ENCODE assay signal across 15 cellular contexts in genomic region chr1:73034255-73034654, GRCh38.
DNase-seq lines count a peak whose midpoint lies in the region; ATAC-seq and TF ChIP-seq lines count a peak whose summit lies in the region.
"Had no signal": no experiment of that assay in that cellular context is flagged by ENCODE, and none has a peak within 500 bp of the region (broad histone marks: within the 10 kb centered on the region; RNA-seq: fewer than 3 reads in every experiment).

No MANE protein-coding gene starts in this region.

- H3K79me2 ChIP-seq in H9 (ENCODE audit: insufficient read depth, low read length) (no peaks in the 10 kb centered on the region), PC-3 (ENCODE audit: low read length) (no peaks in the 10 kb centered on the region)

- no CpG with 5 or more reads among the region's 4 CpGs for WGBS in H9 (ENCODE audit: extremely low coverage, insufficient read length, low lambda C conversion rate)
- no CpG with 5 or more reads among the region's 4 CpGs for WGBS in neuronal stem cell (ENCODE audit: extremely low coverage in 2 of 2, insufficient read length in 2 of 2, insufficient replicate concordance in 1 of 2), 2 donors

- H3K27me3 ChIP-seq in H9 (ENCODE audit: insufficient read depth, low read length) (no peaks in the 10 kb centered on the region), iPS-20b (ENCODE audit: insufficient read depth, low read length) (no peaks in the 10 kb centered on the region), neuronal stem cell (ENCODE audit: control insufficient read depth in 3 of 3, insufficient read depth in 3 of 3, low read depth in 1 of 3, low read length in 3 of 3) (no peaks in the 10 kb centered on the region), PC-3 (ENCODE audit: low read length) (peaks cover 5% of the 10 kb centered on the region; the same call in 1 of the 2 replicates)
- H3K27me3 ChIP-seq: BE2C had no signal

- H2BK12ac ChIP-seq in H9 (ENCODE audit: insufficient read length, low read depth, low read length) (no peak overlapping the region), neuronal stem cell (ENCODE audit: low read length) (no peak overlapping the region)

- H3K4me2 ChIP-seq in H9 (ENCODE audit: insufficient read depth, insufficient read length, low read length) (no peak overlapping the region), neuronal stem cell (ENCODE audit: insufficient read depth, low read length, poor library complexity, severe bottlenecking) (no peak overlapping the region), PC-3 (ENCODE audit: low read length) (no peak overlapping the region)

- TF ChIP-seq CTCF in H9 (conservative IDR thresholded peaks at IDR 0.05) (no peak), WTC11 (IDR thresholded peaks at IDR 0.05) (no peak), coronary artery (IDR thresholded peaks at IDR 0.05) (no peak), PC-3 (conservative IDR thresholded peaks at IDR 0.05; ENCODE audit: low read depth, low read length) (no peak)

- no peak overlapping the region for H2BK15ac ChIP-seq in H9 (ENCODE audit: low read depth, low read length)
- no peak overlapping the region for H2BK15ac ChIP-seq in neuronal stem cell (ENCODE audit: low read length)

- H3K4me3 Mint-ChIP-seq in H9 (peak overlapping the region in 1 of 2 experiments; percentile 13; a peak in 1 of 5 replicates), WTC11 (no peak overlapping the region)
- H3K4me3 Mint-ChIP-seq: CD4-positive, alpha-beta memory T cell; HFFc6 had no signal

- no peaks in the 10 kb centered on the region for H3K27me3 Mint-ChIP-seq in H9 (ENCODE audit: low read depth)
- no peaks in the 10 kb centered on the region for H3K27me3 Mint-ChIP-seq in WTC11 (ENCODE audit: low read depth)
- H3K27me3 Mint-ChIP-seq: CD4-positive, alpha-beta memory T cell had no signal

- H3K4ac ChIP-seq in H9 (ENCODE audit: low read depth, low read length) = no peak overlapping the region
- H3K4ac ChIP-seq in neuronal stem cell (ENCODE audit: low read length) = no peak overlapping the region

- H3K9me2 ChIP-seq in PC-3 (replicated peaks; ENCODE audit: low read length) = no peaks in the 10 kb centered on the region

- H2AK5ac ChIP-seq in H9 (ENCODE audit: insufficient read length, low read length) (no peak overlapping the region), neuronal stem cell (ENCODE audit: low read depth, low read length) (no peak overlapping the region)

- H2BK20ac ChIP-seq in H9 (ENCODE audit: low read depth, low read length, poor library complexity, severe bottlenecking) = no peak overlapping the region

- no peak overlapping the region for H3K27ac ChIP-seq in H9 (ENCODE audit: insufficient read length, low read depth, low read length)
- no peak overlapping the region for H3K27ac ChIP-seq in iPS-20b (ENCODE audit: low read length)
- H3K27ac ChIP-seq in neuronal stem cell (replicated peaks; ENCODE audit: low read length) = no peak overlapping the region
- H3K27ac ChIP-seq in coronary artery = no peak overlapping the region
- H3K27ac ChIP-seq in PC-3 (ENCODE audit: low read length) = no peak overlapping the region
- H3K27ac ChIP-seq: C4-2B had no signal

- no peak overlapping the region for H4K5ac ChIP-seq in H9 (ENCODE audit: insufficient read length, low read depth, low read length)

- H3K23ac ChIP-seq in H9 (ENCODE audit: insufficient read length, low read depth, low read length) = no peak overlapping the region
- no peak overlapping the region for H3K23ac ChIP-seq in neuronal stem cell (ENCODE audit: low read depth, low read length, poor library complexity)

- H3K27ac Mint-ChIP-seq in H9 (peak overlapping the region in 2 of 3 experiments; percentile 64 to 92; a peak in 3 of 7 replicates), WTC11 (peak overlapping the region; percentile 96)
- H3K27ac Mint-ChIP-seq: CD4-positive, alpha-beta memory T cell; HFFc6 had no signal

- H3K4me1 ChIP-seq in H9 (ENCODE audit: insufficient read depth, low read length) (peaks cover 14% of the 10 kb centered on the region; the same call in 1 of the 2 replicates), iPS-20b (ENCODE audit: insufficient read depth, low read length) (peaks cover 28% of the 10 kb centered on the region), neuronal stem cell (ENCODE audit: control insufficient read depth in 2 of 2, insufficient read depth in 1 of 2, low read depth in 1 of 2, low read length in 2 of 2) (peaks cover 0 to 6% of the 10 kb centered on the region in 2 donors), PC-3 (ENCODE audit: insufficient read depth, low read length) (no peaks in the 10 kb centered on the region)
- H3K4me1 ChIP-seq: BE2C had no signal

- BruUV-seq in PC-3 (replicated peaks; lab: Mats Ljungman, UMichigan) = no TSS peak

- DNase-seq in H9 (no peak), WTC11 (ENCODE audit: low spot score) (no peak), neuronal stem cell (ENCODE audit: low spot score) (no peak), coronary artery (ENCODE audit: low spot score) (no peak), PC-3 (no peak)
- no peak for DNase-seq in stimulated activated CD4-positive, alpha-beta T cell treated with anti-CD3 and anti-CD28 coated beads, Interleukin-2, amount 100 ng/mL, for 24 hours
- DNase-seq: BE2C; CD4-positive, alpha-beta memory T cell; DMS79; GOT3; HCEC 1CT; HFFc6; IMR-90 had no signal

- CTCF ChIA-PET in WTC11 (lab: Charles Lee) (no interaction called here), PC-3 (lab: Charles Lee) (no interaction called here)

- H3K14ac ChIP-seq in H9 (ENCODE audit: insufficient read depth, low read length) = no peak overlapping the region
- no peak overlapping the region for H3K14ac ChIP-seq in neuronal stem cell (ENCODE audit: low read length)

- no peaks in the 10 kb centered on the region for H3F3A ChIP-seq in PC-3 (ENCODE audit: low read length, unreplicated experiment)

- no peak overlapping the region for H3K18ac ChIP-seq in H9 (ENCODE audit: insufficient read length, low read depth, low read length)
- H3K18ac ChIP-seq in neuronal stem cell (ENCODE audit: low read length) = no peak overlapping the region

- intact Hi-C loops in PC-3 (cut with micrococcal nuclease) = no loop called here

- no peaks in the 10 kb centered on the region for H3K36me3 ChIP-seq in iPS-20b (ENCODE audit: insufficient read depth, low read depth, low read length)
- no peaks in the 10 kb centered on the region for H3K36me3 ChIP-seq in neuronal stem cell (replicated peaks in 1 of 2; ENCODE audit: control insufficient read depth in 2 of 2, insufficient read depth in 2 of 2, low read length in 2 of 2)
- H3K36me3 ChIP-seq in PC-3 (ENCODE audit: low read depth, low read length) = no peaks in the 10 kb centered on the region
- H3K36me3 ChIP-seq: BE2C had no signal

- H3K79me1 ChIP-seq in H9 (ENCODE audit: insufficient read depth, low read depth, low read length, poor library complexity, severe bottlenecking) (no peaks in the 10 kb centered on the region), neuronal stem cell (ENCODE audit: low read depth, low read length) (no peaks in the 10 kb centered on the region)

- H3K9me3 Mint-ChIP-seq in H9 (no peaks in the 10 kb centered on the region), WTC11 (no peaks in the 10 kb centered on the region)

- no peaks in the 10 kb centered on the region for H3K23me2 ChIP-seq in H9 (ENCODE audit: insufficient read length, low read depth, low read length, poor library complexity, severe bottlenecking)

- peak; percentile 70 for ATAC-seq in WTC11
- ATAC-seq in PC-3 = no peak

- no peak overlapping the region for H3K4me3 ChIP-seq in iPS-20b (ENCODE audit: low read length)
- no peak overlapping the region for H3K4me3 ChIP-seq in neuronal stem cell (ENCODE audit: low read length in 2 of 2)
- H3K4me3 ChIP-seq in coronary artery = no peak overlapping the region
- H3K4me3 ChIP-seq in PC-3 (ENCODE audit: low read length) = no peak overlapping the region

- H2BK120ac ChIP-seq in H9 (ENCODE audit: low read depth, low read length, poor library complexity, severe bottlenecking) (no peak overlapping the region), neuronal stem cell (ENCODE audit: low read depth, low read length) (no peak overlapping the region)

- H3K36me3 Mint-ChIP-seq in H9 (ENCODE audit: insufficient read depth in 1 of 3, low read depth in 3 of 3) (no peaks in the 10 kb centered on the region), WTC11 (no peaks in the 10 kb centered on the region)
- H3K36me3 Mint-ChIP-seq: CD4-positive, alpha-beta memory T cell had no signal

- H4K91ac ChIP-seq in H9 (ENCODE audit: insufficient read length, low read depth, low read length) (no peak overlapping the region), neuronal stem cell (ENCODE audit: low read depth, low read length, poor library complexity) (no peak overlapping the region)

- H3K4me1 Mint-ChIP-seq in H9 (peaks cover 26 to 30% of the 10 kb centered on the region in 2 experiments), WTC11 (peaks cover 42% of the 10 kb centered on the region)
- H3K4me1 Mint-ChIP-seq: CD4-positive, alpha-beta memory T cell had no signal

- no peak overlapping the region for H3T11ph ChIP-seq in H9 (ENCODE audit: low read length)

- H3K9me3 ChIP-seq in H9 (ENCODE audit: control insufficient read depth, low read depth, low read length) (no peaks in the 10 kb centered on the region), iPS-20b (ENCODE audit: insufficient read depth, low read depth, low read length) (no peaks in the 10 kb centered on the region), neuronal stem cell (replicated peaks in 1 of 2; ENCODE audit: control insufficient read depth in 2 of 2, insufficient read depth in 1 of 2, low read depth in 1 of 2, low read length in 2 of 2) (no peaks in the 10 kb centered on the region), PC-3 (ENCODE audit: low read length) (no peaks in the 10 kb centered on the region)
- H3K9me3 ChIP-seq: BE2C had no signal

- H2BK5ac ChIP-seq in H9 (ENCODE audit: insufficient read length, low read length) (no peak overlapping the region), neuronal stem cell (ENCODE audit: low read length) (no peak overlapping the region)

- H2AFZ ChIP-seq in H9 (ENCODE audit: low read length) = no peak overlapping the region
- H2AFZ ChIP-seq in neuronal stem cell (ENCODE audit: low read length) = peak overlapping the region; percentile 78
- no peak overlapping the region for H2AFZ ChIP-seq in PC-3 (ENCODE audit: low read length)

- H3K56ac ChIP-seq in H9 (ENCODE audit: insufficient read length, low read depth, low read length) = no peak overlapping the region

- H4K8ac ChIP-seq in H9 (replicated peaks; ENCODE audit: insufficient read length, low read depth, low read length) = no peak overlapping the region
- H4K8ac ChIP-seq in neuronal stem cell (ENCODE audit: low read depth, low read length) = no peak overlapping the region

- POLR2A ChIA-PET in WTC11 (lab: Charles Lee) (no interaction called here), PC-3 (lab: Charles Lee; ENCODE audit: unreplicated experiment) (no interaction called here)

- H4K20me1 ChIP-seq in H9 (ENCODE audit: control insufficient read depth, insufficient read depth, insufficient read length) (no peaks in the 10 kb centered on the region), PC-3 (ENCODE audit: low read length) (no peaks in the 10 kb centered on the region)

- no peak overlapping the region for H3K9ac ChIP-seq in H9 (ENCODE audit: extremely low read depth, insufficient read length, low read length)
- peak overlapping the region; percentile 11; the same call in 1 of the 2 replicates for H3K9ac ChIP-seq in iPS-20b (ENCODE audit: low read depth, low read length)
- H3K9ac ChIP-seq in neuronal stem cell (ENCODE audit: low read depth, low read length, poor library complexity) = no peak overlapping the region
- no peak overlapping the region for H3K9ac ChIP-seq in PC-3 (ENCODE audit: low read length)
